In genomic region chr13:32246468-32246867, GRCh38 we compare ENCODE assay signal across 8 cellular contexts.
DNase-seq lines count a peak whose midpoint lies in the region; ATAC-seq and TF ChIP-seq lines count a peak whose summit lies in the region.

No MANE protein-coding gene starts in this region.

- CTCF ChIA-PET in MCF 10A (lab: Yijun Ruan, JAX) = interaction anchor here (0.6 to 3.5 kb wide), 37 partner anchors 8 to 1523 kb away, joined by 3 to 25 read pairs (median 5); partner anchors contain the start of genes BRCA2 and ZAR1L

- DNase-seq in NCI-H1417 (lab: John Stamatoyannopoulos, UW) = peak in 2 of 3 experiments; percentile 32 to 61
- no peak for DNase-seq in NCI-H1417 treated with DMSO at 0.1 percent for 48 hours (lab: John Stamatoyannopoulos, UW)
- peak; percentile 91 for DNase-seq in SK-MEL-5 (ENCODE audit: low read depth, low spot score)
- DNase-seq in MCF 10A (ENCODE audit: unreplicated experiment) = peak; percentile 86
- DNase-seq in kidney tubule cell (ENCODE audit: low spot score) = peak; percentile 68
- peak; percentile 6 for DNase-seq in stimulated activated CD8-positive, alpha-beta memory T cell treated with anti-CD3 and anti-CD28 coated beads, Interleukin-12 subunit alpha, Interleukin-12 subunit beta, amount 100 ng/mL, for 1 hour (ENCODE audit: low read depth)

- H3K27ac Mint-ChIP-seq in MCF 10A (ENCODE audit: low read depth, unreplicated experiment) = no peak overlapping the region

- BruUV-seq in MCF 10A (replicated peaks; lab: Mats Ljungman, UMichigan) = no TSS peak

- H3K27me3 Mint-ChIP-seq in MCF 10A (ENCODE audit: insufficient read depth, unreplicated experiment) = no peaks in the 10 kb centered on the region

- intact Hi-C loops in MCF 10A (cut with micrococcal nuclease) = loop anchor here (1.0 kb wide), 2 partner anchors 64 to 337 kb away; no protein-coding TSS in a partner anchor

- TF ChIP-seq CTCF in MCF 10A (IDR thresholded peaks at IDR 0.05; ENCODE audit: unreplicated experiment) = peak; percentile 74

- H3K4me1 Mint-ChIP-seq in MCF 10A (ENCODE audit: insufficient read depth, unreplicated experiment) = peaks cover 8% of the 10 kb centered on the region

- H3K36me3 Mint-ChIP-seq in MCF 10A (ENCODE audit: insufficient read depth, unreplicated experiment) = no peaks in the 10 kb centered on the region

- in situ Hi-C loops in SK-MEL-5 (cut with HindIII; ENCODE audit: low pct_unique_long_range_greater_than_20kb, low sequenced_read_pairs) = no loop called here

- ATAC-seq in GM19463 (IDR thresholded peaks at IDR 0.05; ENCODE audit: unreplicated experiment) (peak; percentile 85), HG03520 (IDR thresholded peaks at IDR 0.05; ENCODE audit: unreplicated experiment) (peak; percentile 84)

- no peaks in the 10 kb centered on the region for H3K9me3 Mint-ChIP-seq in MCF 10A (ENCODE audit: unreplicated experiment)

- H3K4me3 Mint-ChIP-seq in MCF 10A (ENCODE audit: unreplicated experiment) = no peak overlapping the region

- POLR2A ChIA-PET in MCF 10A (lab: Yijun Ruan, JAX) = interaction anchor here (1.6 to 1.9 kb wide), 3 partner anchors 9 to 337 kb away, joined by 5 to 11 read pairs (median 6); no protein-coding TSS in a partner anchor
